ENCODE assay signal across 13 cellular contexts in genomic region chr1:111904478-111905218, GRCh38.
DNase-seq lines count a peak whose midpoint lies in the region; ATAC-seq and TF ChIP-seq lines count a peak whose summit lies in the region.
"Had no signal": no experiment of that assay in that cellular context is flagged by ENCODE, and none has a peak within 500 bp of the region (broad histone marks: within the 10 kb centered on the region; RNA-seq: fewer than 3 reads in every experiment).

No MANE protein-coding gene starts in this region.

- ATAC-seq in HG02798 (IDR thresholded peaks at IDR 0.05; ENCODE audit: poor library complexity, unreplicated experiment) = no peak
- ATAC-seq: effector memory CD8-positive, alpha-beta T cell; naive thymus-derived CD4-positive, alpha-beta T cell; T-helper 17 cell had no signal

- intact Hi-C loops in spleen (cut with DNase I; ENCODE audit: low total_unique reads) = no loop called here

- TF ChIP-seq POLR2A in spleen (IDR thresholded peaks at IDR 0.05) = no peak

- TF ChIP-seq CTCF in parathyroid adenoma (IDR thresholded peaks at IDR 0.05) (no peak), spleen (IDR thresholded peaks at IDR 0.05 in 8 of 11, conservative IDR thresholded peaks at IDR 0.05 in 3 of 11) (no peak)

- H3K9me3 ChIP-seq in parathyroid adenoma (ENCODE audit: control insufficient read depth, low read length) = no peaks in the 10 kb centered on the region
- H3K9me3 ChIP-seq in spleen = no peaks in the 10 kb centered on the region
- H3K9me3 ChIP-seq: thyroid gland had no signal

- H3K9ac ChIP-seq in parathyroid adenoma = no peak overlapping the region

- peak overlapping the region; percentile 47 for H3K27ac ChIP-seq in parathyroid adenoma
- no peak overlapping the region for H3K27ac ChIP-seq in spleen
- H3K27ac ChIP-seq: HL-60, thyroid gland had no signal

- H3K27me3 ChIP-seq in parathyroid adenoma (ENCODE audit: control insufficient read depth, insufficient read depth, low read length) (no peaks in the 10 kb centered on the region), spleen (replicated peaks in 1 of 7) (peaks cover 0 to 13% (median 0%) of the 10 kb centered on the region in 7 donors)
- H3K27me3 ChIP-seq: thyroid gland had no signal

- 50 to 58% (median 54%) methylated on average over 13 to 20 of the region's 20 CpGs for WGBS in spleen, 5 donors

- H3K4me3 ChIP-seq in parathyroid adenoma (ENCODE audit: low read depth, low read length) (no peak overlapping the region), spleen (no peak overlapping the region)
- H3K4me3 ChIP-seq: thyroid gland had no signal

- H3K4me2 ChIP-seq in parathyroid adenoma (ENCODE audit: low read length) = peak overlapping the region; percentile 27

- H3K36me3 ChIP-seq in parathyroid adenoma (ENCODE audit: control insufficient read depth, insufficient read depth, low read length) = no peaks in the 10 kb centered on the region
- no peaks in the 10 kb centered on the region for H3K36me3 ChIP-seq in spleen
- H3K36me3 ChIP-seq: thyroid gland had no signal

- DNase-seq in ELR (ENCODE audit: low read depth) (peak; percentile 35), NCI-H187 (lab: John Stamatoyannopoulos, UW) (peak; percentile 61 to 87), cerebellar cortex (ENCODE audit: low spot score) (peak; percentile 53), NCI-H2196 treated with DMSO at 0.1 percent for 48 hours (lab: John Stamatoyannopoulos, UW; ENCODE audit: unreplicated experiment) (no peak), HK-2 (ENCODE audit: unreplicated experiment) (no peak), spleen (no peak)
- DNase-seq: effector memory CD8-positive, alpha-beta T cell; T-helper 17 cell; thyroid gland had no signal

- peak overlapping the region; percentile 45 for H2AFZ ChIP-seq in parathyroid adenoma

- H3K79me2 ChIP-seq in parathyroid adenoma = no peaks in the 10 kb centered on the region

- H3K4me1 ChIP-seq in parathyroid adenoma (peaks cover 4% of the 10 kb centered on the region), spleen (no peaks in the 10 kb centered on the region)
- H3K4me1 ChIP-seq: thyroid gland had no signal

Comparison
In these comparisons a context has a peak if more than half of its experiments do, and no peak if none do; other contexts are left out.
1. DNase-seq: peak in ELR (single experiment), NCI-H187 (2 of 2) and cerebellar cortex (single experiment); none in NCI-H2196 treated with DMSO at 0.1 percent for 48 hours (single experiment), HK-2 (single experiment) and spleen (single experiment).